8 cellular contexts compared by ENCODE assay signal in the genomic region with DNA sequence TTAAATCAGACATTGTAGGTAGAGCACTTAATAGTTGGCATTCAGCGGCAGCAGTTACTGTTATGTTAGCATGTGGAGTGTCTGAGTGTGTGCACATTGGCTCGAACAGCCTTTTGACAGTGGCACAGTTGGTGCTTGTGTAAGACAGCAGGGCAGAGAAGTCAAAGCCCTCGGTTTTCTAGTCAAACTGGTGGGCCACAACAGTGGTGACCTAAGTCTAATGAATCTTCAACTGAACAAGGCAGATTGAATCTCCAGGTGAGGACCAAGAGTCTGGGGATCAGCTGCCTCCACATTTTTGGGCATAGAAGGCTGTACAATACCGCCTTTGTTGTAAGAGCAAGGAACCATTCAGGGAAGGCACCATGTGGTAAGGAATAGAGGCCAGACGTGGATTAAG. TPM values are rescaled to one million over a fixed set of nuclear protein-coding genes. Genes with fewer than 3 reads are reported as not detected.
DNase-seq lines count a peak whose midpoint lies in the region; ATAC-seq and TF ChIP-seq lines count a peak whose summit lies in the region.
"Not testable (repeated sequence)": the region's sequence is repeated elsewhere in the genome, so short reads cannot be mapped to it uniquely, and the experiment has no call there.

No MANE protein-coding gene starts in this region.

- peaks cover 16% of the 10 kb centered on the region for H3K4me1 ChIP-seq in CD8-positive, alpha-beta T cell (ENCODE audit: insufficient read depth, low read length)
- H3K4me1 ChIP-seq in KMS-11 (ENCODE audit: low read depth, poor library complexity, severe bottlenecking); iPS-20b (ENCODE audit: insufficient read depth, low read length): not testable (repeated sequence)
- H3K4me1 ChIP-seq in suprapubic skin: peaks cover 23% of the 10 kb centered on the region

- ATAC-seq in CD8-positive, alpha-beta T cell; T-cell (replicated peaks in 1 of 4): not testable (repeated sequence)

- H3K4me3 ChIP-seq in CD8-positive, alpha-beta T cell (ENCODE audit: low read depth, low read length); KMS-11 (IDR thresholded peaks at IDR 0.05; ENCODE audit: insufficient read depth, low read depth, low read length): not testable (repeated sequence)
- H3K4me3 ChIP-seq in dorsolateral prefrontal cortex: peak overlapping the region in 49 of 59 donors; percentile 70 to 100 (median 97)
- peak overlapping the region; percentile 79; the same call in 1 of the 2 replicates for H3K4me3 ChIP-seq in iPS-20b (ENCODE audit: low read length)
- peak overlapping the region; percentile 71 for H3K4me3 ChIP-seq in suprapubic skin

- TF ChIP-seq POLR2A in suprapubic skin (IDR thresholded peaks at IDR 0.05): not testable (repeated sequence)

- H3K79me2 ChIP-seq in KMS-11 (ENCODE audit: insufficient read depth, low read depth): peaks cover 18% of the 10 kb centered on the region

- not testable (repeated sequence) for H3K27me3 Mint-ChIP-seq in CD8-positive, alpha-beta T cell (ENCODE audit: low read depth); T-cell; activated naive CD4-positive, alpha-beta T cell treated with anti-CD3 and anti-CD28 coated beads for 36 hours (ENCODE audit: low read depth); neural crest cell (ENCODE audit: low read depth)

- H3K4me3 Mint-ChIP-seq in CD8-positive, alpha-beta T cell: peak overlapping the region; percentile 98
- H3K4me3 Mint-ChIP-seq in T-cell (peak overlapping the region; percentile 98 to 99 (median 98)), neural crest cell (peak overlapping the region; percentile 99)
- peak overlapping the region; percentile 95 for H3K4me3 Mint-ChIP-seq in activated naive CD4-positive, alpha-beta T cell treated with anti-CD3 and anti-CD28 coated beads for 36 hours

- H3K9me3 ChIP-seq in CD8-positive, alpha-beta T cell (ENCODE audit: low read length); iPS-20b (ENCODE audit: insufficient read depth, low read depth, low read length); suprapubic skin: not testable (repeated sequence)

- H3K4me1 Mint-ChIP-seq in CD8-positive, alpha-beta T cell (ENCODE audit: low read depth): peaks cover 27% of the 10 kb centered on the region
- H3K4me1 Mint-ChIP-seq in T-cell: peaks cover 27 to 29% (median 28%) of the 10 kb centered on the region in 3 donors
- peaks cover 18% of the 10 kb centered on the region for H3K4me1 Mint-ChIP-seq in activated naive CD4-positive, alpha-beta T cell treated with anti-CD3 and anti-CD28 coated beads for 36 hours (ENCODE audit: low read depth)
- H3K4me1 Mint-ChIP-seq in neural crest cell: peaks cover 20% of the 10 kb centered on the region

- not testable (repeated sequence) for H3K36me3 ChIP-seq in CD8-positive, alpha-beta T cell (ENCODE audit: insufficient read depth, low read length); KMS-11 (ENCODE audit: insufficient read depth)
- peaks cover 18% of the 10 kb centered on the region; the same call in 1 of the 2 replicates for H3K36me3 ChIP-seq in iPS-20b (ENCODE audit: insufficient read depth, low read depth, low read length)
- peaks cover 15% of the 10 kb centered on the region for H3K36me3 ChIP-seq in suprapubic skin

- H2AFZ ChIP-seq in KMS-11 (ENCODE audit: low read depth): not testable (repeated sequence)

- CTCF ChIA-PET in CD8-positive, alpha-beta T cell (lab: Charles Lee): interaction anchor here (0.6 kb wide), 1 partner anchor 32 kb away, joined by 3 read pairs; no protein-coding TSS in a partner anchor
- CTCF ChIA-PET in T-cell (lab: Charles Lee): not testable (repeated sequence)
- CTCF ChIA-PET in activated naive CD4-positive, alpha-beta T cell treated with anti-CD3 and anti-CD28 coated beads for 36 hours (lab: Charles Lee): interaction anchor here (1.4 to 5.9 kb wide), 3 partner anchors 13 to 58 kb away, joined by 3 to 41 read pairs (median 4); no protein-coding TSS in a partner anchor

- H4K20me1 ChIP-seq in KMS-11 (ENCODE audit: insufficient read depth): not testable (repeated sequence)

- H3K27me3 ChIP-seq in CD8-positive, alpha-beta T cell (ENCODE audit: insufficient read depth, low read length); KMS-11 (ENCODE audit: insufficient read depth, low read depth); dorsolateral prefrontal cortex; iPS-20b (ENCODE audit: insufficient read depth, low read length); suprapubic skin: not testable (repeated sequence)

- not testable (repeated sequence) for H3K9me3 Mint-ChIP-seq in CD8-positive, alpha-beta T cell; T-cell; activated naive CD4-positive, alpha-beta T cell treated with anti-CD3 and anti-CD28 coated beads for 36 hours; neural crest cell

- 79% methylated on average over 5 of the region's 5 CpGs for WGBS in suprapubic skin

- not testable (repeated sequence) for TF ChIP-seq CTCF in CD8-positive, alpha-beta T cell (IDR thresholded peaks at IDR 0.05); KMS-11 (conservative IDR thresholded peaks at IDR 0.05; ENCODE audit: low read depth, low read length); dorsolateral prefrontal cortex (IDR thresholded peaks at IDR 0.05 in 54 of 56, conservative IDR thresholded peaks at IDR 0.05 in 2 of 56; ENCODE audit: low read depth in 1 of 56, partially characterized antibody in 56 of 56); neural crest cell (conservative IDR thresholded peaks at IDR 0.05); suprapubic skin (IDR thresholded peaks at IDR 0.05)

- DNase-seq in CD8-positive, alpha-beta T cell; T-cell; activated naive CD4-positive, alpha-beta T cell treated with anti-CD3 and anti-CD28 coated beads for 36 hours; dorsolateral prefrontal cortex; neural crest cell (ENCODE audit: low read depth, low spot score); suprapubic skin (ENCODE audit: low spot score in 2 of 2): not testable (repeated sequence)

- H3K4me2 ChIP-seq in KMS-11: peak overlapping the region; percentile 59

- not testable (repeated sequence) for H3K27ac ChIP-seq in CD8-positive, alpha-beta T cell (ENCODE audit: low read depth, low read length); KMS-11; dorsolateral prefrontal cortex; iPS-20b (ENCODE audit: low read length); suprapubic skin

- TF ChIP-seq EP300 in suprapubic skin (IDR thresholded peaks at IDR 0.05): not testable (repeated sequence)

- POLR2A ChIA-PET in CD8-positive, alpha-beta T cell (lab: Charles Lee): interaction anchor here (0.9 kb wide), 1 partner anchor 12 kb away, joined by 3 read pairs; no protein-coding TSS in a partner anchor
- POLR2A ChIA-PET in T-cell (lab: Charles Lee): not testable (repeated sequence)

- intact Hi-C loops in CD8-positive, alpha-beta T cell (cut with DNase I, micrococcal nuclease): loop anchor here in 1 of 2 experiments (5.0 kb wide), 1 partner anchor 282 kb away; the partner anchor contains the start of gene MRPS5
- intact Hi-C loops in activated naive CD4-positive, alpha-beta T cell treated with anti-CD3 and anti-CD28 coated beads for 36 hours (cut with micrococcal nuclease): loop anchor here (2.0 to 5.0 kb wide), 3 partner anchors 123 to 382 kb away; partner anchors contain the start of gene ZNF892
- intact Hi-C loops in dorsolateral prefrontal cortex (cut with DNase I): not testable (repeated sequence)

- peaks cover 18% of the 10 kb centered on the region for H3K36me3 Mint-ChIP-seq in CD8-positive, alpha-beta T cell
- H3K36me3 Mint-ChIP-seq in T-cell; activated naive CD4-positive, alpha-beta T cell treated with anti-CD3 and anti-CD28 coated beads for 36 hours (ENCODE audit: low read depth); neural crest cell (ENCODE audit: low read depth): not testable (repeated sequence)

- not testable (repeated sequence) for H3K9ac ChIP-seq in KMS-11
- peak overlapping the region; percentile 89; the same call in 1 of the 2 replicates for H3K9ac ChIP-seq in iPS-20b (ENCODE audit: low read depth, low read length)

- H3K27ac Mint-ChIP-seq in CD8-positive, alpha-beta T cell: peak overlapping the region; percentile 37
- not testable (repeated sequence) for H3K27ac Mint-ChIP-seq in T-cell; activated naive CD4-positive, alpha-beta T cell treated with anti-CD3 and anti-CD28 coated beads for 36 hours; neural crest cell (ENCODE audit: unreplicated experiment)

RNA-seq across cellular contexts. Expression of gene FAHD2A, which starts 1.3 kb away (rescaled TPM):
- 10 to 100 TPM; 25.5 to 26.3 TPM for total RNA-seq in CD8-positive, alpha-beta T cell
- total RNA-seq in T-cell: 10 to 100 TPM; 26.4 to 34.9 (median 28.7) TPM
- total RNA-seq in activated naive CD4-positive, alpha-beta T cell treated with anti-CD3 and anti-CD28 coated beads for 36 hours: 10 to 100 TPM; 49.3 to 50.7 TPM
- total RNA-seq in dorsolateral prefrontal cortex: 10 to 100 TPM; 30.4 to 74.2 (median 51.8) TPM
- total RNA-seq in neural crest cell: 37.7 and 42.2 TPM in 2 replicates
- 10 to 100 TPM; 16.4 to 52.5 (median 26.9) TPM for total RNA-seq in suprapubic skin
